9 cellular contexts compared by ENCODE assay signal in the genomic region with DNA sequence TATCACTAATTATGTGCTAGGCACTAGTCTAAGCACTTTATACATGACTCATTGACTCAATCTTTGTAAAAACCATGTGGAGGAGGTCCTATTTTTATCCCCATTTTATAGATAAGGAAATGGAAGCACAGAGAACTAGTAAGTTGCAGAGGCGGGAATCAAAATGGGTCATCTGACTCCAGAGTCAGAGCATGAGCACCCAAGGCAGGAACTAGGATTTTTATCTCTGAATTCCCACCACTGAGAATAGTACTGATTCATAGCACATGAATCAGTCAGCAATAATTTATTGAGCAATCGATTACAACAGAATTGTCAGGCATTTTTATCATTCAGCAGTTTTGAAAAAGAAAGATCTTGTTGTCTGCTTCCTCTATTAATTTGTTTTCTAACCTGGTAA. TPM values are rescaled to one million over a fixed set of nuclear protein-coding genes. Genes with fewer than 3 reads are reported as not detected.
DNase-seq lines count a peak whose midpoint lies in the region; ATAC-seq and TF ChIP-seq lines count a peak whose summit lies in the region.
"Had no signal": no experiment of that assay in that cellular context is flagged by ENCODE, and none has a peak within 500 bp of the region (broad histone marks: within the 10 kb centered on the region; RNA-seq: fewer than 3 reads in every experiment).

No MANE protein-coding gene starts in this region.

- DNase-seq in GM04504 (ENCODE audit: low read depth) (peak; percentile 82), adipocyte (ENCODE audit: low read depth) (peak; percentile 95), Right ventricle myocardium superior (no peak), smooth muscle cell (lab: John Stamatoyannopoulos, UW; ENCODE audit: unreplicated experiment) (no peak), anterior cingulate cortex (lab: John Stamatoyannopoulos, UW) (no peak)
- no peak for DNase-seq in stimulated activated CD4-positive, alpha-beta T cell treated with anti-CD3 and anti-CD28 coated beads, Interleukin-4, amount 100 ng/mL, for 1 hour
- DNase-seq: NCI-H446 had no signal

- peak overlapping the region; percentile 98 for H3K27ac ChIP-seq in smooth muscle cell (ENCODE audit: low read depth)

- H3K27me3 ChIP-seq in adipocyte (replicated peaks; ENCODE audit: control insufficient read depth, insufficient read depth, low read length): no peaks in the 10 kb centered on the region
- no peaks in the 10 kb centered on the region for H3K27me3 ChIP-seq in smooth muscle cell (ENCODE audit: low read depth)

- peaks cover 9% of the 10 kb centered on the region for H4K20me1 ChIP-seq in smooth muscle cell (ENCODE audit: low read depth)

- WGBS in smooth muscle cell (ENCODE audit: low lambda C conversion rate): 20% methylated on average over 2 of the region's 2 CpGs

- intact Hi-C loops in Right ventricle myocardium superior (cut with DNase I): no loop called here

- H3K79me2 ChIP-seq in smooth muscle cell (ENCODE audit: low read depth): peaks cover 70% of the 10 kb centered on the region

- H2AFZ ChIP-seq in smooth muscle cell (ENCODE audit: low read depth): no peak overlapping the region

- H3K9ac ChIP-seq in adipocyte (ENCODE audit: low read length) (peak overlapping the region; percentile 81), smooth muscle cell (ENCODE audit: low read depth) (peak overlapping the region; percentile 84)

- H3K4me2 ChIP-seq in smooth muscle cell: peak overlapping the region; percentile 61

- peaks cover 80% of the 10 kb centered on the region for H3K4me1 ChIP-seq in adipocyte (ENCODE audit: control insufficient read depth, insufficient read depth, low read length)
- peaks cover 20% of the 10 kb centered on the region for H3K4me1 ChIP-seq in smooth muscle cell (ENCODE audit: low read depth)

- ATAC-seq in Right ventricle myocardium superior (ENCODE audit: poor library complexity) (peak; percentile 70), GM18520 (IDR thresholded peaks at IDR 0.05; ENCODE audit: unreplicated experiment) (no peak), GM21619 (IDR thresholded peaks at IDR 0.05; ENCODE audit: unreplicated experiment) (no peak)

- H3K4me3 ChIP-seq in adipocyte (ENCODE audit: low read length) (peak overlapping the region; percentile 64), smooth muscle cell (no peak overlapping the region)

- H3F3A ChIP-seq in smooth muscle cell (ENCODE audit: low read depth): peaks cover 27% of the 10 kb centered on the region

- no peak for TF ChIP-seq CTCF in smooth muscle cell (IDR thresholded peaks at IDR 0.05; ENCODE audit: borderline replicate concordance, insufficient read depth, poor library complexity, severe bottlenecking)

- H3K9me3 ChIP-seq in adipocyte (ENCODE audit: control insufficient read depth, low read length) (peaks cover 22% of the 10 kb centered on the region), smooth muscle cell (replicated peaks; ENCODE audit: low read depth) (no peaks in the 10 kb centered on the region)

- H3K36me3 ChIP-seq in adipocyte (ENCODE audit: control insufficient read depth, insufficient read depth, low read length, severe bottlenecking) (peaks cover 39% of the 10 kb centered on the region), smooth muscle cell (ENCODE audit: low read depth) (no peaks in the 10 kb centered on the region)

RNA-seq across cellular contexts. Expression of a gene that starts 19.3 kb away (rescaled TPM):
- total RNA-seq in Right ventricle myocardium superior (96.3 TPM), smooth muscle cell (266 and 270 TPM in 2 replicates)
- polyA plus RNA-seq in smooth muscle cell: 160 and 162 TPM in 2 replicates

RNA-seq across cellular contexts. Expression of a gene that starts 46.1 kb away (rescaled TPM):
- total RNA-seq in Right ventricle myocardium superior (18.2 TPM), smooth muscle cell (52.6 and 61.7 TPM in 2 replicates)
- 36.3 and 38.3 TPM in 2 replicates for polyA plus RNA-seq in smooth muscle cell

RNA-seq across cellular contexts. Expression of a gene that starts 57.2 kb away (rescaled TPM):
- total RNA-seq in Right ventricle myocardium superior (2.0 TPM), smooth muscle cell (0.63 and 1.8 TPM in 2 replicates)
- 0.73 and 3.5 TPM in 2 replicates for polyA plus RNA-seq in smooth muscle cell

Comparison
In these comparisons a context has a peak if more than half of its experiments do, and no peak if none do; other contexts are left out.
1. DNase-seq: peak in GM04504 (single experiment) and adipocyte (single experiment); none in Right ventricle myocardium superior (single experiment), smooth muscle cell (single experiment), anterior cingulate cortex (0 of 58) and stimulated activated CD4-positive, alpha-beta T cell treated with anti-CD3 and anti-CD28 coated beads, Interleukin-4, amount 100 ng/mL, for 1 hour (single experiment).